1 cellular context compared by ENCODE assay signal in genomic region chr2:160210599-160211138, GRCh38.
TF ChIP-seq lines count a peak whose summit lies in the region.

No MANE protein-coding gene starts in this region.

TF ChIP-seq in A549, 52 proteins besides CTCF, POLR2A, EP300 and RAD21 (continued from another document):
- TF ChIP-seq HEYL (CRISPR knock-in tag; IDR thresholded peaks at IDR 0.05) (no peak), HDAC2 (IDR thresholded peaks at IDR 0.05) (no peak), FOSL2 (IDR thresholded peaks at IDR 0.05) (no peak), FOSL2 (CRISPR knock-in tag; IDR thresholded peaks at IDR 0.05) (peak; percentile 54), MAX (IDR thresholded peaks at IDR 0.05) (peak; percentile 76), REST (IDR thresholded peaks at IDR 0.05) (no peak), NPAS2 (CRISPR knock-in tag; IDR thresholded peaks at IDR 0.05; ENCODE audit: borderline replicate concordance) (no peak), CBX8 (IDR thresholded peaks at IDR 0.05) (no peak), POLR2AphosphoS2 (conservative IDR thresholded peaks at IDR 0.05; ENCODE audit: low read length) (no peak), ELK1 (IDR thresholded peaks at IDR 0.05; ENCODE audit: low read depth, low read length) (no peak), SREBF2 (IDR thresholded peaks at IDR 0.05) (no peak), RNF2 (IDR thresholded peaks at IDR 0.05; ENCODE audit: borderline replicate concordance, low read depth) (no peak), HOXA7 (CRISPR knock-in tag; IDR thresholded peaks at IDR 0.05) (0 out of 2 replicates have a peak, but pooled peaks have one; percentile 23), FOXS1 (CRISPR knock-in tag; IDR thresholded peaks at IDR 0.05) (no peak), CBX2 (IDR thresholded peaks at IDR 0.05; ENCODE audit: borderline replicate concordance, low read depth) (no peak), JUN (IDR thresholded peaks at IDR 0.05) (peak in 1 of 2 experiments; percentile 58; a peak in 2 of 5 replicates), HMGXB4 (CRISPR knock-in tag; IDR thresholded peaks at IDR 0.05; ENCODE audit: borderline replicate concordance) (no peak), E2F6 (IDR thresholded peaks at IDR 0.05; ENCODE audit: borderline replicate concordance, low read depth) (peak; percentile 45; the same call in 1 of the 2 replicates), HOXB13 (CRISPR knock-in tag; IDR thresholded peaks at IDR 0.05; ENCODE audit: low read depth) (peak; percentile 70; the same call in 1 of the 2 replicates), SMC3 (IDR thresholded peaks at IDR 0.05) (peak; percentile 92)
